ENCODE assay signal across 8 cellular contexts in genomic region chr16:21757080-21757671, GRCh38.
DNase-seq lines count a peak whose midpoint lies in the region; ATAC-seq, FAIRE-seq and TF ChIP-seq lines count a peak whose summit lies in the region.
"Not testable (repeated sequence)": the region's sequence is repeated elsewhere in the genome, so short reads cannot be mapped to it uniquely, and the experiment has no call there.

No MANE protein-coding gene starts in this region.

- not testable (repeated sequence) for H3K4me1 Mint-ChIP-seq in activated CD4-positive, alpha-beta T cell treated with anti-CD3 and anti-CD28 coated beads for 36 hours

- not testable (repeated sequence) for H3K4me3 Mint-ChIP-seq in activated CD4-positive, alpha-beta T cell treated with anti-CD3 and anti-CD28 coated beads for 36 hours

- TF ChIP-seq CTCF in endothelial cell of umbilical vein (IDR thresholded peaks at IDR 0.05; ENCODE audit: extremely low read depth in 1 of 2, insufficient read depth in 1 of 2, low read depth in 1 of 2, low read length in 2 of 2); mucosa of descending colon (IDR thresholded peaks at IDR 0.05): not testable (repeated sequence)

- H3K36me3 ChIP-seq in endothelial cell of umbilical vein (ENCODE audit: control insufficient read depth in 2 of 2, extremely low read depth in 1 of 2, insufficient read depth in 2 of 2, low read length in 2 of 2); mucosa of descending colon (ENCODE audit: low read depth); aorta (ENCODE audit: control insufficient read depth in 1 of 2, insufficient read depth in 2 of 2, low read length in 1 of 2): not testable (repeated sequence)

- 49 to 51% methylated on average over 3 of the region's 31 CpGs for WGBS in aorta, 2 donors

- not testable (repeated sequence) for H3K36me3 Mint-ChIP-seq in activated CD4-positive, alpha-beta T cell treated with anti-CD3 and anti-CD28 coated beads for 36 hours (ENCODE audit: low read depth)

- CTCF ChIA-PET in activated CD4-positive, alpha-beta T cell treated with anti-CD3 and anti-CD28 coated beads for 36 hours (lab: Charles Lee), result interaction anchor here (0.6 kb wide), 1 partner anchor 848 kb away, joined by 3 read pairs; no protein-coding TSS in a partner anchor
- CTCF ChIA-PET in endothelial cell of umbilical vein (lab: Charles Lee), result not testable (repeated sequence)

- BruUV-seq in endothelial cell of umbilical vein (replicated peaks; lab: Mats Ljungman, UMichigan), result not testable (repeated sequence)

- not testable (repeated sequence) for H3K9me1 ChIP-seq in endothelial cell of umbilical vein (replicated peaks; ENCODE audit: control insufficient read depth, extremely low read depth, insufficient read depth, low read length)

- H3K27ac ChIP-seq in endothelial cell of umbilical vein (ENCODE audit: insufficient read depth, low read depth, low read length); aorta (ENCODE audit: low read depth in 1 of 2, low read length in 2 of 2): not testable (repeated sequence)

- peak; percentile 98 for FAIRE-seq in endothelial cell of umbilical vein (lab: Jason Lieb, UNC)

- H3K9me3 ChIP-seq in endothelial cell of umbilical vein (replicated peaks; ENCODE audit: control insufficient read depth, insufficient read depth, low read length); mucosa of descending colon; aorta (ENCODE audit: control insufficient read depth, low read length): not testable (repeated sequence)

- dilution Hi-C loops in endothelial cell of umbilical vein (cut with MboI; ENCODE audit: extremely low pct_ligation_motif_present, low sequenced_read_pairs), result not testable (repeated sequence)

- H3K9me3 Mint-ChIP-seq in activated CD4-positive, alpha-beta T cell treated with anti-CD3 and anti-CD28 coated beads for 36 hours (ENCODE audit: low read depth), result not testable (repeated sequence)

- not testable (repeated sequence) for DNase-seq in activated CD4-positive, alpha-beta T cell treated with anti-CD3 and anti-CD28 coated beads for 36 hours; endothelial cell of umbilical vein (ENCODE audit: low read depth, low spot score); mucosa of descending colon; aorta

- H3K79me2 ChIP-seq in endothelial cell of umbilical vein (ENCODE audit: control insufficient read depth, insufficient read depth, low read length), result not testable (repeated sequence)

- not testable (repeated sequence) for H3K4me1 ChIP-seq in endothelial cell of umbilical vein (ENCODE audit: control insufficient read depth, extremely low read depth, insufficient read depth, low read length); mucosa of descending colon (ENCODE audit: low read depth); aorta (ENCODE audit: control insufficient read depth in 1 of 2, insufficient read depth in 2 of 2, low read length in 2 of 2)

- H4K20me1 ChIP-seq in endothelial cell of umbilical vein (replicated peaks; ENCODE audit: control insufficient read depth, extremely low read depth, insufficient read depth, low read length), result not testable (repeated sequence)

- ATAC-seq in GM18909 (IDR thresholded peaks at IDR 0.05; ENCODE audit: poor library complexity, unreplicated experiment) (peak; percentile 77), GM21526 (IDR thresholded peaks at IDR 0.05; ENCODE audit: low FRiP score, unreplicated experiment) (peak; percentile 81), HG02852 (IDR thresholded peaks at IDR 0.05; ENCODE audit: unreplicated experiment) (peak; percentile 82), HG03342 (IDR thresholded peaks at IDR 0.05; ENCODE audit: unreplicated experiment) (peak; percentile 62), mucosa of descending colon (peak; percentile 99), aorta (ENCODE audit: low FRiP score) (peak; percentile 96)
- ATAC-seq in activated CD4-positive, alpha-beta T cell treated with anti-CD3 and anti-CD28 coated beads for 36 hours, result peak; percentile 88

- not testable (repeated sequence) for H3K9ac ChIP-seq in endothelial cell of umbilical vein (replicated peaks; ENCODE audit: extremely low read depth, insufficient read depth, low read length)

- POLR2A ChIA-PET in activated CD4-positive, alpha-beta T cell treated with anti-CD3 and anti-CD28 coated beads for 36 hours (lab: Charles Lee); endothelial cell of umbilical vein (lab: Charles Lee): not testable (repeated sequence)

- H3K4me3 ChIP-seq in endothelial cell of umbilical vein (replicated peaks in 1 of 3; ENCODE audit: insufficient read depth in 1 of 3, low read depth in 1 of 3, low read length in 3 of 3); mucosa of descending colon; aorta (ENCODE audit: low read length in 2 of 2): not testable (repeated sequence)

- TF ChIP-seq POLR2A in endothelial cell of umbilical vein (IDR thresholded peaks at IDR 0.05; ENCODE audit: low read depth, low read length), result not testable (repeated sequence)

- H2AFZ ChIP-seq in endothelial cell of umbilical vein (ENCODE audit: low read depth, low read length), result not testable (repeated sequence)

- H3K27me3 Mint-ChIP-seq in activated CD4-positive, alpha-beta T cell treated with anti-CD3 and anti-CD28 coated beads for 36 hours, result not testable (repeated sequence)

- not testable (repeated sequence) for H3K27ac Mint-ChIP-seq in activated CD4-positive, alpha-beta T cell treated with anti-CD3 and anti-CD28 coated beads for 36 hours

- intact Hi-C loops in activated CD4-positive, alpha-beta T cell treated with anti-CD3 and anti-CD28 coated beads for 36 hours (cut with DNase I, micrococcal nuclease), result loop anchor here in 1 of 2 experiments (10.0 kb wide), 1 partner anchor 48 kb away; no protein-coding TSS in a partner anchor
- intact Hi-C loops in endothelial cell of umbilical vein (cut with micrococcal nuclease); mucosa of descending colon (cut with DNase I, micrococcal nuclease); aorta (cut with DNase I): not testable (repeated sequence)

- H3K27me3 ChIP-seq in endothelial cell of umbilical vein (ENCODE audit: control insufficient read depth in 2 of 2, insufficient read depth in 2 of 2, low read length in 2 of 2); aorta (ENCODE audit: control insufficient read depth in 1 of 2, insufficient read depth in 2 of 2, low read length in 1 of 2): not testable (repeated sequence)

- H3K4me2 ChIP-seq in endothelial cell of umbilical vein (ENCODE audit: insufficient read depth, low read length), result not testable (repeated sequence)
